1 cellular context compared by ENCODE assay signal in genomic region chr11:66268953-66269906, GRCh38.
TF ChIP-seq lines count a peak whose summit lies in the region.

No MANE protein-coding gene starts in this region.

TF ChIP-seq in HepG2, 621 proteins besides CTCF, POLR2A, EP300 and RAD21 (continued from another document and continues in another):
- no peak for TF ChIP-seq ZNF10 (CRISPR knock-in tag; IDR thresholded peaks at IDR 0.05; ENCODE audit: borderline replicate concordance, low read depth)
- no peak for TF ChIP-seq ZNF646 (CRISPR knock-in tag; IDR thresholded peaks at IDR 0.05)
- no peak for TF ChIP-seq ATF3 (CRISPR knock-in tag; IDR thresholded peaks at IDR 0.05)
- no peak for TF ChIP-seq ZNF530 (CRISPR knock-in tag; IDR thresholded peaks at IDR 0.05; ENCODE audit: low read depth)
- TF ChIP-seq GMEB1 (CRISPR knock-in tag; IDR thresholded peaks at IDR 0.05; ENCODE audit: borderline replicate concordance) = no peak
- TF ChIP-seq ZNF768 (CRISPR knock-in tag; IDR thresholded peaks at IDR 0.05) = no peak
- no peak for TF ChIP-seq ZIK1 (CRISPR knock-in tag; IDR thresholded peaks at IDR 0.05; ENCODE audit: borderline replicate concordance, low read depth)
- no peak for TF ChIP-seq ELK4 (CRISPR knock-in tag; IDR thresholded peaks at IDR 0.05; ENCODE audit: borderline replicate concordance)
- peak; percentile 64; the same call in 1 of the 2 replicates for TF ChIP-seq MEIS2 (CRISPR knock-in tag; IDR thresholded peaks at IDR 0.05)
- no peak for TF ChIP-seq AGO2 (optimal IDR thresholded peaks at IDR 0.05; ENCODE audit: low read depth, low read length)
- no peak for TF ChIP-seq ARNT2 (CRISPR knock-in tag; IDR thresholded peaks at IDR 0.05; ENCODE audit: low read depth)
- TF ChIP-seq MYPOP (CRISPR knock-in tag; IDR thresholded peaks at IDR 0.05) = no peak
- no peak for TF ChIP-seq NFAT5 (CRISPR knock-in tag; IDR thresholded peaks at IDR 0.05)
- TF ChIP-seq ZBTB40 (IDR thresholded peaks at IDR 0.05) = no peak
- TF ChIP-seq ZBTB40 (CRISPR knock-in tag; IDR thresholded peaks at IDR 0.05) = no peak
- TF ChIP-seq ZNF552 (CRISPR knock-in tag; IDR thresholded peaks at IDR 0.05; ENCODE audit: borderline replicate concordance) = no peak
- no peak for TF ChIP-seq ZMYM4 (CRISPR knock-in tag; IDR thresholded peaks at IDR 0.05)
- peak; percentile 6; the same call in 1 of the 2 replicates for TF ChIP-seq ZFY (CRISPR knock-in tag; IDR thresholded peaks at IDR 0.05)
- no peak for TF ChIP-seq HHEX (CRISPR knock-in tag; IDR thresholded peaks at IDR 0.05)
- TF ChIP-seq HOXA9 (CRISPR knock-in tag; IDR thresholded peaks at IDR 0.05; ENCODE audit: borderline replicate concordance) = no peak
- peak; percentile 2 for TF ChIP-seq PHF5A (CRISPR knock-in tag; IDR thresholded peaks at IDR 0.05; ENCODE audit: low read depth, unreplicated experiment)
- TF ChIP-seq BRD4 (CRISPR knock-in tag; IDR thresholded peaks at IDR 0.05) = 0 out of 2 replicates have a peak, but pooled peaks have one; percentile 54
- no peak for TF ChIP-seq ZNF629 (CRISPR knock-in tag; conservative IDR thresholded peaks at IDR 0.05)
- TF ChIP-seq MATR3 (CRISPR knock-in tag; IDR thresholded peaks at IDR 0.05) = no peak
- no peak for TF ChIP-seq EED (CRISPR knock-in tag; IDR thresholded peaks at IDR 0.05)
- TF ChIP-seq SMC3 (IDR thresholded peaks at IDR 0.05; ENCODE audit: low read length) = 0 out of 2 replicates have a peak, but pooled peaks have one; percentile 11
- 0 out of 2 replicates have a peak, but pooled peaks have one; percentile 5 for TF ChIP-seq ZNF772 (CRISPR knock-in tag; IDR thresholded peaks at IDR 0.05)
- no peak for TF ChIP-seq ZNF510 (CRISPR knock-in tag; IDR thresholded peaks at IDR 0.05; ENCODE audit: low read depth)
- no peak for TF ChIP-seq TBX3 (IDR thresholded peaks at IDR 0.05; ENCODE audit: borderline replicate concordance)
- TF ChIP-seq SIN3A (IDR thresholded peaks at IDR 0.05; ENCODE audit: borderline replicate concordance, low read depth, low read length) = peak; percentile 58; the same call in 1 of the 2 replicates
- peak; percentile 15 for TF ChIP-seq ZNF883 (CRISPR knock-in tag; IDR thresholded peaks at IDR 0.05; ENCODE audit: not compliant biosample characterization)
- TF ChIP-seq ZNF652 (CRISPR knock-in tag; IDR thresholded peaks at IDR 0.05; ENCODE audit: borderline replicate concordance, low read depth) = no peak
